Comparison of ENCODE assay signal across 8 cellular contexts in genomic region chr1:161177936-161178244, GRCh38. TPM values are rescaled to one million over a fixed set of nuclear protein-coding genes. Genes with fewer than 3 reads are reported as not detected.
DNase-seq lines count a peak whose midpoint lies in the region; ATAC-seq and TF ChIP-seq lines count a peak whose summit lies in the region.

No MANE protein-coding gene starts in this region.

- H3K4me3 Mint-ChIP-seq in HFFc6 = peak overlapping the region; percentile 99

- H3K4me3 ChIP-seq in WERI-Rb-1 (ENCODE audit: low read depth, low read length) (peak overlapping the region; percentile 65), gastroesophageal sphincter (peak overlapping the region; percentile 71 to 86), skeletal muscle tissue (ENCODE audit: low read length in 3 of 3) (peak overlapping the region; percentile 98 to 99 (median 99))

- peak overlapping the region; percentile 96 to 99 (median 97) for H3K9ac ChIP-seq in skeletal muscle tissue (ENCODE audit: low read depth in 1 of 3, low read length in 3 of 3)

- peak overlapping the region; percentile 98 for H3K27ac Mint-ChIP-seq in HFFc6

- DNase-seq in HFFc6 (no peak), WERI-Rb-1 (no peak), SW 1271 (lab: John Stamatoyannopoulos, UW) (no peak), GOT3 (lab: John Stamatoyannopoulos, UW) (no peak), DMS114 treated with DMSO at 0.1 percent for 48 hours (lab: John Stamatoyannopoulos, UW; ENCODE audit: unreplicated experiment) (no peak)

- peaks cover 49% of the 10 kb centered on the region for H3K4me1 Mint-ChIP-seq in HFFc6 (ENCODE audit: low read depth)

- no peaks in the 10 kb centered on the region; the same call in 1 of the 2 replicates for H3K9me3 Mint-ChIP-seq in HFFc6

- ATAC-seq in gastroesophageal sphincter = no peak
- ATAC-seq in GM18498 (IDR thresholded peaks at IDR 0.05; ENCODE audit: unreplicated experiment) = no peak

- WGBS in gastroesophageal sphincter (ENCODE audit: low coverage in 1 of 2), 2 donors = 50 to 84% methylated on average over 4 to 8 of the region's 9 CpGs

- H3K9me3 ChIP-seq in WERI-Rb-1 (ENCODE audit: severe bottlenecking) (no peaks in the 10 kb centered on the region), gastroesophageal sphincter (no peaks in the 10 kb centered on the region), skeletal muscle tissue (ENCODE audit: control insufficient read depth in 3 of 3, low read length in 3 of 3) (no peaks in the 10 kb centered on the region)

- H3K36me3 Mint-ChIP-seq in HFFc6 (ENCODE audit: low read depth) = peaks cover 22% of the 10 kb centered on the region

- no peak for TF ChIP-seq POLR2A in gastroesophageal sphincter (IDR thresholded peaks at IDR 0.05)

- H3K27me3 ChIP-seq in WERI-Rb-1 (ENCODE audit: insufficient read depth, low read depth, severe bottlenecking) = no peaks in the 10 kb centered on the region
- H3K27me3 ChIP-seq in gastroesophageal sphincter = no peaks in the 10 kb centered on the region
- H3K27me3 ChIP-seq in skeletal muscle tissue (ENCODE audit: control insufficient read depth in 3 of 3, insufficient read depth in 3 of 3, low read length in 3 of 3) = no peaks in the 10 kb centered on the region

- peaks cover 3% of the 10 kb centered on the region for H3K27me3 Mint-ChIP-seq in HFFc6 (ENCODE audit: insufficient read depth)

- H3K27ac ChIP-seq in WERI-Rb-1 (peak overlapping the region; percentile 82), gastroesophageal sphincter (peak overlapping the region; percentile 76 to 96 (median 92)), skeletal muscle tissue (ENCODE audit: low read depth, low read length) (peak overlapping the region; percentile 93)

- H3K4me1 ChIP-seq in gastroesophageal sphincter (peaks cover 5 to 43% (median 19%) of the 10 kb centered on the region in 3 donors), skeletal muscle tissue (ENCODE audit: control insufficient read depth in 3 of 3, insufficient read depth in 3 of 3, low read length in 3 of 3) (peaks cover 26 to 30% (median 26%) of the 10 kb centered on the region in 3 donors)

- TF ChIP-seq CTCF in HFFc6 (IDR thresholded peaks at IDR 0.05) (peak; percentile 10; the same call in 1 of the 2 replicates), WERI-Rb-1 (IDR thresholded peaks at IDR 0.05; ENCODE audit: low read depth, low read length) (no peak), gastroesophageal sphincter (IDR thresholded peaks at IDR 0.05) (no peak)

- no peak for TF ChIP-seq EP300 in gastroesophageal sphincter (IDR thresholded peaks at IDR 0.05)

- H3K36me3 ChIP-seq in WERI-Rb-1 = peaks cover 31% of the 10 kb centered on the region
- H3K36me3 ChIP-seq in gastroesophageal sphincter = peaks cover 0 to 31% of the 10 kb centered on the region in 2 donors
- H3K36me3 ChIP-seq in skeletal muscle tissue (ENCODE audit: control insufficient read depth in 3 of 3, insufficient read depth in 3 of 3, low read length in 3 of 3) = peaks cover 26 to 29% (median 28%) of the 10 kb centered on the region in 3 donors

RNA-seq across cellular contexts. Expression of gene B4GALT3, which starts 0.6 kb away (rescaled TPM):
- 10 to 100 TPM; 31.0 to 38.2 (median 35.4) TPM for total RNA-seq in HFFc6 (2021; fragmentation: NEBNext Ultra II Directional; extraction: Animal tissue kit (Norgen Biotek cat#: 25700))
- 10 to 100 TPM; 14.8 to 26.4 (median 19.5) TPM for total RNA-seq in gastroesophageal sphincter
- 11.0 TPM for total RNA-seq in skeletal muscle tissue

RNA-seq across cellular contexts. Expression of gene PPOX, which starts 11.7 kb away (rescaled TPM):
- total RNA-seq in HFFc6 (2021; fragmentation: NEBNext Ultra II Directional; extraction: Animal tissue kit (Norgen Biotek cat#: 25700)) = 10 to 100 TPM; 11.8 to 15.2 (median 13.5) TPM
- total RNA-seq in gastroesophageal sphincter = 10 to 100 TPM; 10.5 to 27.4 (median 17.6) TPM
- total RNA-seq in skeletal muscle tissue = 13.6 TPM

RNA-seq across cellular contexts. Expression of gene USP21, which starts 18.6 kb away (rescaled TPM):
- total RNA-seq in HFFc6 (2021; fragmentation: NEBNext Ultra II Directional; extraction: Animal tissue kit (Norgen Biotek cat#: 25700)) = 10 to 100 TPM; 16.6 to 18.9 (median 17.2) TPM
- total RNA-seq in gastroesophageal sphincter (10 to 100 TPM in 3 of 4 donors, 1 to 10 TPM in 1; 10.0 to 27.6 (median 14.7) TPM), skeletal muscle tissue (6.8 TPM)

RNA-seq across cellular contexts. Expression of gene ADAMTS4, which starts 21.0 kb away (rescaled TPM):
- 1 to 10 TPM; 3.4 to 8.3 (median 6.5) TPM for total RNA-seq in HFFc6 (2021; fragmentation: NEBNext Ultra II Directional; extraction: Animal tissue kit (Norgen Biotek cat#: 25700))
- total RNA-seq in gastroesophageal sphincter = 10 to 100 TPM in 1 of 4 donors, 1 to 10 TPM in 3; 3.7 to 60.6 (median 6.7) TPM
- 4.7 TPM for total RNA-seq in skeletal muscle tissue

RNA-seq across cellular contexts. Expression of gene UFC1, which starts 24.1 kb away (rescaled TPM):
- 10 to 100 TPM; 83.8 to 92.6 (median 85.1) TPM for total RNA-seq in HFFc6 (2021; fragmentation: NEBNext Ultra II Directional; extraction: Animal tissue kit (Norgen Biotek cat#: 25700))
- total RNA-seq in gastroesophageal sphincter (10 to 100 TPM; 60.5 to 83.7 (median 72.8) TPM), skeletal muscle tissue (133 TPM)
